In genomic region chr6:137640086-137640485, GRCh38 we compare ENCODE assay signal across 19 cellular contexts.
"Had no signal": no experiment of that assay in that cellular context is flagged by ENCODE, and none has a peak within 500 bp of the region (broad histone marks: within the 10 kb centered on the region; RNA-seq: fewer than 3 reads in every experiment).

No MANE protein-coding gene starts in this region.

- DNase-seq: activated CD4-positive, alpha-beta T cell treated with anti-CD3 and anti-CD28 coated beads for 4 hours; activated CD8-positive, alpha-beta memory T cell treated with anti-CD3 and anti-CD28 coated beads, Interleukin-2, amount 50 U/mL, for 4 hours; activated CD8-positive, alpha-beta T cell treated with anti-CD3 and anti-CD28 coated beads for 36 hours; activated gamma-delta T cell treated with Interleukin-2 at 50 U/mL for 16 hours; activated naive CD4-positive, alpha-beta T cell treated with anti-CD3 and anti-CD28 coated beads, Interleukin-2, amount 10 ng/mL, durations not matched to agents 7 days and 5 days; activated naive CD8-positive, alpha-beta T cell treated with anti-CD3 and anti-CD28 coated beads for 36 hours; activated T-cell treated with anti-CD3 and anti-CD28 coated beads, Interleukin-2, amount 50 U/mL, for 72 hours; brain microvascular endothelial cell; MG63; MV-4-11; NCI-H1092 treated with DMSO at 0.1 percent for 48 hours; NCI-H1436 treated with DMSO at 0.1 percent for 48 hours; NCI-H187; NCI-H2081; NCI-H2171; NCI-H2227 treated with DMSO at 0.1 percent for 48 hours; NCI-H69; RPMI8226 had no signal

- ATAC-seq: Right ventricle myocardium inferior had no signal
